14 cellular contexts compared by ENCODE assay signal in the genomic region with DNA sequence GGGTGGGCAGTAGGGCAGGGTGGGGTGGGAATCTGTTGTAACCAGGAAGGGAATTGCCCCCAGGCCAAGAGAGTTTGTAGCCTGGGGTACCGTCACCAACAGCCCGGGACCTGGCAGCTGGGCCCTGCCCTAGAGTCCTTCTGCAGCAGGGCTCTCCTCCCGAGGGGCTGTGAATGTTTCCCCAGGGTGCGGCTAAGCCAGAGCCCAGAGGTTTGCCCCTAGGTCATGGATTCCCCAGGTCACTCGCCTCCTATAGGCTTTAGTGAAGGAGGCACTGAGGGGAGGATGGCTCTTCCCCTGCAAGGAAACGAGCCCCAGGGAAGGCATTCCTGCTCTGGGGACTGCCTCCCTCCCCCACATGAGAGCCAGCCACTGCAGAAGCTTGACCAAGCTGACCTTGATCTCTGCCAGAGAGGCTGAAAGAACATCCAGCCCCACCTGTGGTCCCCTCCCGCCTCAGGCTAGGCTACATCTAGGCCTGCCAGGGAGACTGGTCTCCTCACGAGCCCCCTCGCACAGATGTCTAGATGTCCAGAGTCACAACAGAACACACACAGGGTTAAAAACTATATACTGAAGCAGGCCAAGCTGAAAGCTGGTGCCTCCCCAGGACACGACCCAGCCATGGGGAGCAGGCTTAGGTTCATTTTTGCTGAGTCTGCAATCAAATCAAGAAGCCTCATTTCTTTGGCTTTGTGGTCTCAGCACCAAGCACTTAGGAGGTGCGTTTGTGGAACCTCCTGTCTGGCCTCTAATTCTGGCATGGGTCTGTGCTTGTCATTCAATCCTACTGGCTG.
"Had no signal": no experiment of that assay in that cellular context is flagged by ENCODE, and none has a peak within 500 bp of the region (broad histone marks: within the 10 kb centered on the region; RNA-seq: fewer than 3 reads in every experiment).

No MANE protein-coding gene starts in this region.

- ATAC-seq: activated T-helper 17 cell treated with anti-CD3 and anti-CD28 coated beads, Interleukin-2, amount 50 U/mL, for 72 hours; effector memory CD8-positive, alpha-beta T cell; sciatic nerve; stimulated activated naive B cell treated with anti-CD40 and anti-IgM and Interleukin-4, amounts not matched to agents 10 μg/mL and 1 μg/mL and 100 μg/mL, for 72 hours had no signal

- DNase-seq: activated CD4-positive, alpha-beta T cell treated with anti-CD3 and anti-CD28 coated beads, Interleukin-2, amount 50 U/mL, for 4 hours; activated CD4-positive, CD25-positive, alpha-beta regulatory T cell treated with anti-CD3 and anti-CD28 coated beads, Interleukin-2, amount 50 U/mL, for 72 hours; activated naive CD4-positive, alpha-beta T cell treated with anti-CD3 and anti-CD28 coated beads, Interleukin-2, amount 50 U/mL, for 16 hours; central memory CD4-positive, alpha-beta T cell; effector memory CD8-positive, alpha-beta T cell; kidney glomerular epithelial cell; naive B cell; nucleus accumbens; spleen; stimulated activated CD4-positive, alpha-beta T cell treated with anti-CD3 and anti-CD28 coated beads, Interleukin-1b, Interleukin-23, amount 100 ng/mL, for 48 hours; stimulated activated naive B cell treated with anti-CD40 and anti-IgM and Interleukin-4, amounts not matched to agents 10 μg/mL and 1 μg/mL and 100 μg/mL, for 72 hours had no signal

- H3K36me3 Mint-ChIP-seq: naive B cell; stimulated activated naive B cell treated with anti-CD40 and anti-IgM and Interleukin-4, amounts not matched to agents 10 μg/mL and 1 μg/mL and 100 μg/mL, for 72 hours had no signal

- H3K27me3 Mint-ChIP-seq: activated T-helper 17 cell treated with anti-CD3 and anti-CD28 coated beads, Interleukin-2, amount 50 U/mL, for 72 hours; stimulated activated naive B cell treated with anti-CD40 and anti-IgM and Interleukin-4, amounts not matched to agents 10 μg/mL and 1 μg/mL and 100 μg/mL, for 72 hours had no signal

- H3K27ac Mint-ChIP-seq: activated T-helper 17 cell treated with anti-CD3 and anti-CD28 coated beads, Interleukin-2, amount 50 U/mL, for 72 hours; effector memory CD8-positive, alpha-beta T cell; stimulated activated naive B cell treated with anti-CD40 and anti-IgM and Interleukin-4, amounts not matched to agents 10 μg/mL and 1 μg/mL and 100 μg/mL, for 72 hours; T-helper 2 cell treated with Interferon-gamma antibody and Interleukin-4, amounts not matched to agents 5 μg/mL and 100 μg/mL, for 36 hours had no signal

- H3K4me1 Mint-ChIP-seq: naive B cell; stimulated activated naive B cell treated with anti-CD40 and anti-IgM and Interleukin-4, amounts not matched to agents 10 μg/mL and 1 μg/mL and 100 μg/mL, for 72 hours had no signal

- H3K9me3 Mint-ChIP-seq: activated T-helper 17 cell treated with anti-CD3 and anti-CD28 coated beads, Interleukin-2, amount 50 U/mL, for 72 hours; effector memory CD8-positive, alpha-beta T cell; T-helper 2 cell treated with Interferon-gamma antibody and Interleukin-4, amounts not matched to agents 5 μg/mL and 100 μg/mL, for 36 hours had no signal

- H3K4me3 Mint-ChIP-seq: activated T-helper 17 cell treated with anti-CD3 and anti-CD28 coated beads, Interleukin-2, amount 50 U/mL, for 72 hours; effector memory CD8-positive, alpha-beta T cell; naive B cell; stimulated activated naive B cell treated with anti-CD40 and anti-IgM and Interleukin-4, amounts not matched to agents 10 μg/mL and 1 μg/mL and 100 μg/mL, for 72 hours; T-helper 2 cell treated with Interferon-gamma antibody and Interleukin-4, amounts not matched to agents 5 μg/mL and 100 μg/mL, for 36 hours had no signal
